8 cellular contexts compared by ENCODE assay signal in the genomic region with DNA sequence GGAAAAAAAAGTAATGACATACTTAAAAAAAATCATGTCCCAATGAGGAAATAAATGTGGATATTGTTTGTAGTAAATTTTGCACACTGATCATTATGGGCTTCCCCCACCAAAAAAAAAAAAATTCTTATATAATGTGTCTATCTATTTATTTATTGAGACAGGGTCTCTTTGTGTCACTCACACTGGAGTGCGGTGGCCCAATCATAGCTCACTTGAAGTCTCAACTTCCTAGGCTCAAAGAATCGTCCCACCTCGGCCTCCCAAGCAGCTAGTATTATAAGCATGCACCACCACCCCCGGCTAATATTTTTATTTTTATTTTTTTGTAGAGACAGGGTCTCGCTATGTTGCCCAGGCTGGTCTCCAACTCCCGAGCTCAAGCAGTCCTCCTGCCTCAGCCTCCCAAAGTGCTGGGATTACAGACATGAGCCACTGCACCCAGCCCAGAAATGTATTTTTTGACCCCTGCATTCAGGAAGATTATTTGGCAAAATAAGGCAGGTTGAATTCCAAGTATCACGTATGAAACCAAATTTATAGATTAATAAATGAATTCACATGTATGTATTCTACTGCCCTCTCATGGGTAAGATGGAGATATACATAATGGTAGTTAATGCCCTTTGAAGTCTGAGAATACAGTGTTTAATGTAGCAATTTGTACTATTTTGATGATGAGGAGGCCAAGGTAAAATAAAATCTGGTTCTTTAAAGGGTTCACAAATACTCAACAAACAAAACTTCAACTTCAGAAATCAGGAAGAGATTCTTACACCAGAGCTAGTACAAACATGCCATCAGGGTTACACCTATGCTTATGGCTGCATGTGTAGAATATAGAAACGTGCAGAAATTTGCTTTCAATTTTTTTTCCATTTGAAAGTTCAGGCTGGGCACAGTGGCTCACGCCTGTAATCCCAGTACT. TPM values are rescaled to one million over a fixed set of nuclear protein-coding genes. Genes with fewer than 3 reads are reported as not detected.
DNase-seq lines count a peak whose midpoint lies in the region; ATAC-seq, FAIRE-seq and TF ChIP-seq lines count a peak whose summit lies in the region.

No MANE protein-coding gene starts in this region.

- CTCF ChIA-PET in OCI-LY7 (lab: Charles Lee; ENCODE audit: unreplicated experiment): no interaction called here

- intact Hi-C loops in OCI-LY7 (cut with micrococcal nuclease; ENCODE audit: unreplicated experiment) (loop anchor here (2.0 to 10.0 kb wide), 2 partner anchors 96 to 324 kb away; no protein-coding TSS in a partner anchor), stomach (cut with DNase I; ENCODE audit: low total_unique reads) (no loop called here)

- H3K9me2 ChIP-seq in OCI-LY7 (ENCODE audit: insufficient read depth, low read length): no peaks in the 10 kb centered on the region

- peaks cover 0 to 3% (median 0%) of the 10 kb centered on the region in 3 donors for H3K27me3 ChIP-seq in stomach

- 58 to 66% (median 63%) methylated on average over 9 of the region's 9 CpGs for WGBS in stomach, 5 donors

- ATAC-seq in activated naive CD4-positive, alpha-beta T cell treated with anti-CD3 and anti-CD28 coated beads, Interleukin-2, amount 50 U/mL, for 72 hours: no peak
- no peak for ATAC-seq in HG03025 (IDR thresholded peaks at IDR 0.05; ENCODE audit: low FRiP score, unreplicated experiment)

- TF ChIP-seq CTCF in OCI-LY7 (conservative IDR thresholded peaks at IDR 0.05; ENCODE audit: low read length): peak; percentile 75
- peak in 3 of 7 experiments; percentile 21 to 23 (median 22) for TF ChIP-seq CTCF in stomach (IDR thresholded peaks at IDR 0.05)

- POLR2A ChIA-PET in OCI-LY7 (lab: Charles Lee): interaction anchor here (1.0 kb wide), 1 partner anchor 41 kb away, joined by 3 read pairs; no protein-coding TSS in a partner anchor

- H3K27me3 Mint-ChIP-seq in activated naive CD4-positive, alpha-beta T cell treated with anti-CD3 and anti-CD28 coated beads, Interleukin-2, amount 50 U/mL, for 24 hours: peaks cover 3% of the 10 kb centered on the region

- H3K27ac ChIP-seq in OCI-LY7 (ENCODE audit: low read depth, low read length, poor library complexity, severe bottlenecking): no peak overlapping the region
- peak overlapping the region in 4 of 5 donors; percentile 78 to 89 (median 83) for H3K27ac ChIP-seq in stomach

- peaks cover 2% of the 10 kb centered on the region for H3K36me3 Mint-ChIP-seq in activated naive CD4-positive, alpha-beta T cell treated with anti-CD3 and anti-CD28 coated beads, Interleukin-2, amount 50 U/mL, for 24 hours
- no peaks in the 10 kb centered on the region for H3K36me3 Mint-ChIP-seq in activated naive CD4-positive, alpha-beta T cell treated with anti-CD3 and anti-CD28 coated beads, Interleukin-2, amount 50 U/mL, for 72 hours

- peak; percentile 35 for FAIRE-seq in endometrium (lab: Jason Lieb, UNC)

- no TSS peak for BruUV-seq in OCI-LY7 (replicated peaks; lab: Mats Ljungman, UMichigan)

- peaks cover 6% of the 10 kb centered on the region for H3K4me1 Mint-ChIP-seq in activated naive CD4-positive, alpha-beta T cell treated with anti-CD3 and anti-CD28 coated beads, Interleukin-2, amount 50 U/mL, for 24 hours

- H3K4me2 ChIP-seq in OCI-LY7 (ENCODE audit: low read length): no peak overlapping the region

- H3K79me2 ChIP-seq in OCI-LY7 (ENCODE audit: insufficient read depth, low read depth, low read length): no peaks in the 10 kb centered on the region

- no peak overlapping the region for H2AFZ ChIP-seq in OCI-LY7 (ENCODE audit: low read length)

- H3K9me3 ChIP-seq in OCI-LY7 (ENCODE audit: low read length) (no peaks in the 10 kb centered on the region), stomach (no peaks in the 10 kb centered on the region)

- H3K4me3 Mint-ChIP-seq in activated naive CD4-positive, alpha-beta T cell treated with anti-CD3 and anti-CD28 coated beads, Interleukin-2, amount 50 U/mL, for 24 hours: peak overlapping the region; percentile 50

- H3K36me3 ChIP-seq in OCI-LY7 (ENCODE audit: insufficient read depth, low read length) (no peaks in the 10 kb centered on the region), stomach (no peaks in the 10 kb centered on the region)

- no peak for TF ChIP-seq POLR2A in stomach (IDR thresholded peaks at IDR 0.05)

- no peak overlapping the region for H3K27ac Mint-ChIP-seq in activated naive CD4-positive, alpha-beta T cell treated with anti-CD3 and anti-CD28 coated beads, Interleukin-2, amount 50 U/mL, for 24 hours
- H3K27ac Mint-ChIP-seq in activated naive CD4-positive, alpha-beta T cell treated with anti-CD3 and anti-CD28 coated beads, Interleukin-2, amount 50 U/mL, for 72 hours: no peak overlapping the region

- H4K20me1 ChIP-seq in OCI-LY7 (ENCODE audit: insufficient read depth, low read length): no peaks in the 10 kb centered on the region

- TF ChIP-seq EP300 in stomach (IDR thresholded peaks at IDR 0.05): no peak

- H3K4me1 ChIP-seq in OCI-LY7 (ENCODE audit: insufficient read depth, low read length, poor library complexity, severe bottlenecking) (peaks cover 4% of the 10 kb centered on the region), stomach (peaks cover 6 to 23% (median 13%) of the 10 kb centered on the region in 4 donors)

- no peaks in the 10 kb centered on the region for H3K9me3 Mint-ChIP-seq in activated naive CD4-positive, alpha-beta T cell treated with anti-CD3 and anti-CD28 coated beads, Interleukin-2, amount 50 U/mL, for 24 hours
- no peaks in the 10 kb centered on the region for H3K9me3 Mint-ChIP-seq in activated naive CD4-positive, alpha-beta T cell treated with anti-CD3 and anti-CD28 coated beads, Interleukin-2, amount 50 U/mL, for 72 hours

- DNase-seq in activated naive CD4-positive, alpha-beta T cell treated with anti-CD3 and anti-CD28 coated beads, Interleukin-2, amount 50 U/mL, for 72 hours (ENCODE audit: low spot score in 2 of 2): no peak
- DNase-seq in OCI-LY7 (ENCODE audit: low spot score) (peak; percentile 34), stomach (no peak)
- DNase-seq in stimulated activated CD4-positive, alpha-beta T cell treated with anti-CD3 and anti-CD28 coated beads, Interleukin-1b, Interleukin-23, amount 100 ng/mL, for 48 hours: no peak
- DNase-seq in effector CD8-positive, alpha-beta T cell (lab: John Stamatoyannopoulos, UW): no peak

- H3K4me3 ChIP-seq in OCI-LY7 (ENCODE audit: low read depth, low read length, poor library complexity, severe bottlenecking) (no peak overlapping the region), stomach (no peak overlapping the region)

RNA-seq across cellular contexts. Expression of gene DENND2C, which starts 1.4 kb away (rescaled TPM):
- total RNA-seq in activated naive CD4-positive, alpha-beta T cell treated with anti-CD3 and anti-CD28 coated beads, Interleukin-2, amount 50 U/mL, for 72 hours: 1 to 10 TPM in 1 of 2 donors, under 1 TPM in 1; 0.35 to 2.3 TPM
- total RNA-seq in OCI-LY7 (2014; rRNA removed; shearing (Covaris generic)): 0.26 and 0.47 TPM in 2 replicates
- total RNA-seq in OCI-LY7 (2022) (0.93 and 1.6 TPM in 2 replicates), stomach (1 to 10 TPM in 4 of 5 donors, under 1 TPM in 1; 0.89 to 5.3 (median 3.6) TPM)
- 1 to 10 TPM in 2 of 3 donors, under 1 TPM in 1; 0.93 to 7.3 (median 1.2) TPM for polyA plus RNA-seq in stomach

RNA-seq across cellular contexts. Expression of gene AMPD1, which starts 24.1 kb away (rescaled TPM):
- total RNA-seq in activated naive CD4-positive, alpha-beta T cell treated with anti-CD3 and anti-CD28 coated beads, Interleukin-2, amount 50 U/mL, for 72 hours: not detected
- total RNA-seq in OCI-LY7 (2014; rRNA removed; shearing (Covaris generic)): not detected in 2 replicates
- total RNA-seq in OCI-LY7 (2022) (not detected in 2 replicates), stomach (not detected)
- under 1 TPM in 1 of 3 donors, not detected in 2; 0.62 TPM for polyA plus RNA-seq in stomach

RNA-seq across cellular contexts. Expression of gene NRAS, which starts 45.3 kb away (rescaled TPM):
- 10 to 100 TPM; 43.9 to 52.3 TPM for total RNA-seq in activated naive CD4-positive, alpha-beta T cell treated with anti-CD3 and anti-CD28 coated beads, Interleukin-2, amount 50 U/mL, for 72 hours
- 28.5 and 32.6 TPM in 2 replicates for total RNA-seq in OCI-LY7 (2014; rRNA removed; shearing (Covaris generic))
- 43.5 and 47.0 TPM in 2 replicates for total RNA-seq in OCI-LY7 (2022)
- total RNA-seq in stomach: 10 to 100 TPM; 14.7 to 62.1 (median 29.0) TPM
- polyA plus RNA-seq in stomach: 10 to 100 TPM in 2 of 3 donors, 1 to 10 TPM in 1; 9.2 to 23.5 (median 18.9) TPM
